In the genomic region with DNA sequence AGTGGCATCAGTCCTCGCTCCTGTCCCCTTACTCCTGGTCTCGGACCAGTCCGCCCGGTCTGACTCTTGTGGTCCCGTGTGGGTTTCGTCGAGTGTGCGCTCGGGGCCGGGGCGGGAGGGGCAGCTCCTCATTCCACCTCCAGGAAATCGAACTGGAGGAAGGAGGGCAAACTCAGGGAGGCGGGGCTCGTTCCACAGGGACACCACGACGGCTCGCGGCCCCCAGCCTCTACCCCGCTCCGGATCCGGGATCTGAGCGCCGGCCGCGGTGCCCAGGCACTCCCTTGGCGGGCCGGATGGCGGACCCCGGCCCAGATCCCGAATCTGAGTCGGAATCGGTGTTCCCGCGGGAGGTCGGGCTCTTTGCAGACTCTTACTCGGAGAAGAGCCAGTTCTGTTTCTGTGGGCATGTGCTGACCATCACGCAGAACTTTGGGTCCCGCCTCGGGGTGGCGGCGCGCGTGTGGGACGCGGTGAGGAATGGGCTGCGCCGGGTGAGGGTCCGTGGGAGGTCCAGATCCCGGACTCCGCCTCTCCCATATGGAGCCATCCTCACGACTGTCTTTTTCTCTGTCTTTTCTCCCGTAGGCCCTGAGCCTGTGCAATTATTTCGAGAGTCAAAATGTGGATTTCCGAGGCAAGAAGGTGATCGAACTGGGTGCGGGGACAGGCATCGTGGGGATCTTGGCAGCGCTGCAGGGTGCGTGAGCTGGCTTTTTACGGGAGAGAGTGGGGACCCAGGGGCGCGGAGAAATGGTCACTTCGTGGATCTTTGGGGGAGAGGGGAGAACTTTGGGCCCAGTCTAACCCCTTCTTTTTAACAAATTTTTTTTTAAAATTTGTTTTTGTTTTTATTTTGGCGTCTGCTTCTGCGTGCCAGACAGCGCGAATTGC, we compare ENCODE assay signal across 1 cellular context.
TF ChIP-seq lines count a peak whose summit lies in the region.

TSS of gene EEF1AKMT3 (plus strand) at position 186 of the 894 bp plus-strand sequence. CDS start at position 297, 111 bp downstream.

TF ChIP-seq in HepG2, 621 proteins besides CTCF, POLR2A, EP300 and RAD21 (continued from another document and continues in another):
- no peak for TF ChIP-seq ZNF691 (CRISPR knock-in tag; IDR thresholded peaks at IDR 0.05; ENCODE audit: borderline replicate concordance, low read depth)
- TF ChIP-seq, protein P1, sequence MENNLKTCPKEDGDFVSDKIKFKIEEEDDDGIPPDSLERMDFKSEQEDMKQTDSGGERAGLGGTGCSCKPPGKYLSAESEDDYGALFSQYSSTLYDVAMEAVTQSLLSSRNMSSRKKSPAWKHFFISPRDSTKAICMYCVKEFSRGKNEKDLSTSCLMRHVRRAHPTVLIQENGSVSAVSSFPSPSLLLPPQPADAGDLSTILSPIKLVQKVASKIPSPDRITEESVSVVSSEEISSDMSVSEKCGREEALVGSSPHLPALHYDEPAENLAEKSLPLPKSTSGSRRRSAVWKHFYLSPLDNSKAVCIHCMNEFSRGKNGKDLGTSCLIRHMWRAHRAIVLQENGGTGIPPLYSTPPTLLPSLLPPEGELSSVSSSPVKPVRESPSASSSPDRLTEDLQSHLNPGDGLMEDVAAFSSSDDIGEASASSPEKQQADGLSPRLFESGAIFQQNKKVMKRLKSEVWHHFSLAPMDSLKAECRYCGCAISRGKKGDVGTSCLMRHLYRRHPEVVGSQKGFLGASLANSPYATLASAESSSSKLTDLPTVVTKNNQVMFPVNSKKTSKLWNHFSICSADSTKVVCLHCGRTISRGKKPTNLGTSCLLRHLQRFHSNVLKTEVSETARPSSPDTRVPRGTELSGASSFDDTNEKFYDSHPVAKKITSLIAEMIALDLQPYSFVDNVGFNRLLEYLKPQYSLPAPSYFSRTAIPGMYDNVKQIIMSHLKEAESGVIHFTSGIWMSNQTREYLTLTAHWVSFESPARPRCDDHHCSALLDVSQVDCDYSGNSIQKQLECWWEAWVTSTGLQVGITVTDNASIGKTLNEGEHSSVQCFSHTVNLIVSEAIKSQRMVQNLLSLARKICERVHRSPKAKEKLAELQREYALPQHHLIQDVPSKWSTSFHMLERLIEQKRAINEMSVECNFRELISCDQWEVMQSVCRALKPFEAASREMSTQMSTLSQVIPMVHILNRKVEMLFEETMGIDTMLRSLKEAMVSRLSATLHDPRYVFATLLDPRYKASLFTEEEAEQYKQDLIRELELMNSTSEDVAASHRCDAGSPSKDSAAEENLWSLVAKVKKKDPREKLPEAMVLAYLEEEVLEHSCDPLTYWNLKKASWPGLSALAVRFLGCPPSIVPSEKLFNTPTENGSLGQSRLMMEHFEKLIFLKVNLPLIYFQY (CRISPR knock-in tag; IDR thresholded peaks at IDR 0.05; ENCODE audit: borderline replicate concordance): no peak
- TF ChIP-seq ZNF761 (CRISPR knock-in tag; conservative IDR thresholded peaks at IDR 0.05): no peak; the same call in 1 of the 2 replicates
- TF ChIP-seq, protein P2, sequence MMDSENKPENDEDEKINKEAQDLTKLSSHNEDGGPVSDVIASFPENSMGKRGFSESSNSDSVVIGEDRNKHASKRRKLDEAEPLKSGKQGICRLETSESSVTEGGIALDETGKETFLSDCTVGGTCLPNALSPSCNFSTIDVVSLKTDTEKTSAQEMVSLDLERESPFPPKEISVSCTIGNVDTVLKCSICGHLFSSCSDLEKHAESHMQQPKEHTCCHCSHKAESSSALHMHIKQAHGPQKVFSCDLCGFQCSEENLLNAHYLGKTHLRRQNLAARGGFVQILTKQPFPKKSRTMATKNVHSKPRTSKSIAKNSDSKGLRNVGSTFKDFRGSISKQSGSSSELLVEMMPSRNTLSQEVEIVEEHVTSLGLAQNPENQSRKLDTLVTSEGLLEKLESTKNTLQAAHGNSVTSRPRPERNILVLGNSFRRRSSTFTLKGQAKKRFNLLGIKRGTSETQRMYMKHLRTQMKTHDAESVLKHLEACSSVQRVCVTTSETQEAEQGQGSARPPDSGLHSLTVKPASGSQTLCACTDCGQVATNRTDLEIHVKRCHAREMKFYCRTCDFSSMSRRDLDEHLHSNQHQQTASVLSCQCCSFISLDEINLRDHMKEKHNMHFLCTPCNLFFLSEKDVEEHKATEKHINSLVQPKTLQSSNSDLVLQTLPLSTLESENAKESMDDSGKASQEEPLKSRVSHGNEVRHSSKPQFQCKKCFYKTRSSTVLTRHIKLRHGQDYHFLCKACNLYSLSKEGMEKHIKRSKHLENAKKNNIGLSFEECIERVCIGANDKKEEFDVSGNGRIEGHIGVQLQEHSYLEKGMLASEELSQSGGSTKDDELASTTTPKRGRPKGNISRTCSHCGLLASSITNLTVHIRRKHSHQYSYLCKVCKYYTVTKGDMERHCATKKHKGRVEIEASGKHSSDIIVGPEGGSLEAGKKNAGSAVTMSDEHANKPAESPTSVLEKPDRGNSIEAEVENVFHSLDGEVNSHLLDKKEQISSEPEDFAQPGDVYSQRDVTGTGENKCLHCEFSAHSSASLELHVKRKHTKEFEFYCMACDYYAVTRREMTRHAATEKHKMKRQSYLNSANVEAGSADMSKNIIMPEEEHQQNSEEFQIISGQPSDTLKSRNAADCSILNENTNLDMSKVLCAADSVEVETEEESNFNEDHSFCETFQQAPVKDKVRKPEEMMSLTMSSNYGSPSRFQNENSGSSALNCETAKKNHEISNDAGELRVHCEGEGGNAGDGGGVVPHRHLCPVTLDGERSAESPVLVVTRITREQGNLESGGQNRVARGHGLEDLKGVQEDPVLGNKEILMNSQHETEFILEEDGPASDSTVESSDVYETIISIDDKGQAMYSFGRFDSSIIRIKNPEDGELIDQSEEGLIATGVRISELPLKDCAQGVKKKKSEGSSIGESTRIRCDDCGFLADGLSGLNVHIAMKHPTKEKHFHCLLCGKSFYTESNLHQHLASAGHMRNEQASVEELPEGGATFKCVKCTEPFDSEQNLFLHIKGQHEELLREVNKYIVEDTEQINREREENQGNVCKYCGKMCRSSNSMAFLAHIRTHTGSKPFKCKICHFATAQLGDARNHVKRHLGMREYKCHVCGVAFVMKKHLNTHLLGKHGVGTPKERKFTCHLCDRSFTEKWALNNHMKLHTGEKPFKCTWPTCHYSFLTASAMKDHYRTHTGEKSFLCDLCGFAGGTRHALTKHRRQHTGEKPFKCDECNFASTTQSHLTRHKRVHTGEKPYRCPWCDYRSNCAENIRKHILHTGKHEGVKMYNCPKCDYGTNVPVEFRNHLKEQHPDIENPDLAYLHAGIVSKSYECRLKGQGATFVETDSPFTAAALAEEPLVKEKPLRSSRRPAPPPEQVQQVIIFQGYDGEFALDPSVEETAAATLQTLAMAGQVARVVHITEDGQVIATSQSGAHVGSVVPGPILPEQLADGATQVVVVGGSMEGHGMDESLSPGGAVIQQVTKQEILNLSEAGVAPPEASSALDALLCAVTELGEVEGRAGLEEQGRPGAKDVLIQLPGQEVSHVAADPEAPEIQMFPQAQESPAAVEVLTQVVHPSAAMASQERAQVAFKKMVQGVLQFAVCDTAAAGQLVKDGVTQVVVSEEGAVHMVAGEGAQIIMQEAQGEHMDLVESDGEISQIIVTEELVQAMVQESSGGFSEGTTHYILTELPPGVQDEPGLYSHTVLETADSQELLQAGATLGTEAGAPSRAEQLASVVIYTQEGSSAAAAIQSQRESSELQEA (CRISPR knock-in tag; IDR thresholded peaks at IDR 0.05; ENCODE audit: not compliant biosample characterization): peak; percentile 7
- no peak for TF ChIP-seq U2AF1 (optimal IDR thresholded peaks at IDR 0.05; ENCODE audit: low read depth, low read length)
- TF ChIP-seq, protein P3, sequence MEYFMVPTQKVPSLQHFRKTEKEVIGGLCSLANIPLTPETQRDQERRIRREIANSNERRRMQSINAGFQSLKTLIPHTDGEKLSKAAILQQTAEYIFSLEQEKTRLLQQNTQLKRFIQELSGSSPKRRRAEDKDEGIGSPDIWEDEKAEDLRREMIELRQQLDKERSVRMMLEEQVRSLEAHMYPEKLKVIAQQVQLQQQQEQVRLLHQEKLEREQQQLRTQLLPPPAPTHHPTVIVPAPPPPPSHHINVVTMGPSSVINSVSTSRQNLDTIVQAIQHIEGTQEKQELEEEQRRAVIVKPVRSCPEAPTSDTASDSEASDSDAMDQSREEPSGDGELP (IDR thresholded peaks at IDR 0.05; ENCODE audit: borderline replicate concordance, low read depth): no peak
- TF ChIP-seq, protein P4, sequence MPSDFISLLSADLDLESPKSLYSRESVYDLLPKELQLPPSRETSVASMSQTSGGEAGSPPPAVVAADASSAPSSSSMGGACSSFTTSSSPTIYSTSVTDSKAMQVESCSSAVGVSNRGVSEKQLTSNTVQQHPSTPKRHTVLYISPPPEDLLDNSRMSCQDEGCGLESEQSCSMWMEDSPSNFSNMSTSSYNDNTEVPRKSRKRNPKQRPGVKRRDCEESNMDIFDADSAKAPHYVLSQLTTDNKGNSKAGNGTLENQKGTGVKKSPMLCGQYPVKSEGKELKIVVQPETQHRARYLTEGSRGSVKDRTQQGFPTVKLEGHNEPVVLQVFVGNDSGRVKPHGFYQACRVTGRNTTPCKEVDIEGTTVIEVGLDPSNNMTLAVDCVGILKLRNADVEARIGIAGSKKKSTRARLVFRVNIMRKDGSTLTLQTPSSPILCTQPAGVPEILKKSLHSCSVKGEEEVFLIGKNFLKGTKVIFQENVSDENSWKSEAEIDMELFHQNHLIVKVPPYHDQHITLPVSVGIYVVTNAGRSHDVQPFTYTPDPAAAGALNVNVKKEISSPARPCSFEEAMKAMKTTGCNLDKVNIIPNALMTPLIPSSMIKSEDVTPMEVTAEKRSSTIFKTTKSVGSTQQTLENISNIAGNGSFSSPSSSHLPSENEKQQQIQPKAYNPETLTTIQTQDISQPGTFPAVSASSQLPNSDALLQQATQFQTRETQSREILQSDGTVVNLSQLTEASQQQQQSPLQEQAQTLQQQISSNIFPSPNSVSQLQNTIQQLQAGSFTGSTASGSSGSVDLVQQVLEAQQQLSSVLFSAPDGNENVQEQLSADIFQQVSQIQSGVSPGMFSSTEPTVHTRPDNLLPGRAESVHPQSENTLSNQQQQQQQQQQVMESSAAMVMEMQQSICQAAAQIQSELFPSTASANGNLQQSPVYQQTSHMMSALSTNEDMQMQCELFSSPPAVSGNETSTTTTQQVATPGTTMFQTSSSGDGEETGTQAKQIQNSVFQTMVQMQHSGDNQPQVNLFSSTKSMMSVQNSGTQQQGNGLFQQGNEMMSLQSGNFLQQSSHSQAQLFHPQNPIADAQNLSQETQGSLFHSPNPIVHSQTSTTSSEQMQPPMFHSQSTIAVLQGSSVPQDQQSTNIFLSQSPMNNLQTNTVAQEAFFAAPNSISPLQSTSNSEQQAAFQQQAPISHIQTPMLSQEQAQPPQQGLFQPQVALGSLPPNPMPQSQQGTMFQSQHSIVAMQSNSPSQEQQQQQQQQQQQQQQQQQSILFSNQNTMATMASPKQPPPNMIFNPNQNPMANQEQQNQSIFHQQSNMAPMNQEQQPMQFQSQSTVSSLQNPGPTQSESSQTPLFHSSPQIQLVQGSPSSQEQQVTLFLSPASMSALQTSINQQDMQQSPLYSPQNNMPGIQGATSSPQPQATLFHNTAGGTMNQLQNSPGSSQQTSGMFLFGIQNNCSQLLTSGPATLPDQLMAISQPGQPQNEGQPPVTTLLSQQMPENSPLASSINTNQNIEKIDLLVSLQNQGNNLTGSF (CRISPR knock-in tag; IDR thresholded peaks at IDR 0.05): no peak
- peak; percentile 54; the same call in 1 of the 2 replicates for TF ChIP-seq ZNF160 (CRISPR knock-in tag; IDR thresholded peaks at IDR 0.05)
- TF ChIP-seq TBP (CRISPR knock-in tag; IDR thresholded peaks at IDR 0.05): no peak
- TF ChIP-seq SRSF4 (IDR thresholded peaks at IDR 0.05; ENCODE audit: low read depth, low read length, poor library complexity, severe bottlenecking): no peak
- TF ChIP-seq ZNF17 (CRISPR knock-in tag; IDR thresholded peaks at IDR 0.05): no peak
- no peak for TF ChIP-seq IKZF4 (CRISPR knock-in tag; IDR thresholded peaks at IDR 0.05; ENCODE audit: borderline replicate concordance, low read depth, not compliant biosample characterization)
- TF ChIP-seq TMF1 (CRISPR knock-in tag; IDR thresholded peaks at IDR 0.05; ENCODE audit: low read depth): no peak
- TF ChIP-seq ZNF879 (CRISPR knock-in tag; IDR thresholded peaks at IDR 0.05): no peak
- TF ChIP-seq NKX3-1 (CRISPR knock-in tag; IDR thresholded peaks at IDR 0.05): no peak
- TF ChIP-seq AFF4 (CRISPR knock-in tag; IDR thresholded peaks at IDR 0.05): no peak
- no peak for TF ChIP-seq SAFB2 (CRISPR knock-in tag; IDR thresholded peaks at IDR 0.05; ENCODE audit: borderline replicate concordance, low read depth)
- TF ChIP-seq, protein P5, sequence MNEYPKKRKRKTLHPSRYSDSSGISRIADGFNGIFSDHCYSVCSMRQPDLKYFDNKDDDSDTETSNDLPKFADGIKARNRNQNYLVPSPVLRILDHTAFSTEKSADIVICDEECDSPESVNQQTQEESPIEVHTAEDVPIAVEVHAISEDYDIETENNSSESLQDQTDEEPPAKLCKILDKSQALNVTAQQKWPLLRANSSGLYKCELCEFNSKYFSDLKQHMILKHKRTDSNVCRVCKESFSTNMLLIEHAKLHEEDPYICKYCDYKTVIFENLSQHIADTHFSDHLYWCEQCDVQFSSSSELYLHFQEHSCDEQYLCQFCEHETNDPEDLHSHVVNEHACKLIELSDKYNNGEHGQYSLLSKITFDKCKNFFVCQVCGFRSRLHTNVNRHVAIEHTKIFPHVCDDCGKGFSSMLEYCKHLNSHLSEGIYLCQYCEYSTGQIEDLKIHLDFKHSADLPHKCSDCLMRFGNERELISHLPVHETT (CRISPR knock-in tag; conservative IDR thresholded peaks at IDR 0.05): no peak
- no peak for TF ChIP-seq JARID2 (CRISPR knock-in tag; IDR thresholded peaks at IDR 0.05; ENCODE audit: insufficient replicate concordance)
- TF ChIP-seq CHCHD3 (CRISPR knock-in tag; IDR thresholded peaks at IDR 0.05): no peak
